Comparison of ENCODE assay signal across 20 cellular contexts in genomic region chr6:168871535-168872106, GRCh38.
A peak's percentile ranks its signal among the peaks of the same experiment; 100 is the strongest.
DNase-seq lines count a peak whose midpoint lies in the region; ATAC-seq, FAIRE-seq and TF ChIP-seq lines count a peak whose summit lies in the region.
"Had no signal": no experiment of that assay in that cellular context is flagged by ENCODE, and none has a peak within 500 bp of the region (broad histone marks: within the 10 kb centered on the region; RNA-seq: fewer than 3 reads in every experiment).

No MANE protein-coding gene starts in this region.

- H3K9me3 ChIP-seq in H1 (ENCODE audit: insufficient read depth in 2 of 2, low read depth in 1 of 2, low read length in 1 of 2) (no peaks in the 10 kb centered on the region), stomach (no peaks in the 10 kb centered on the region)
- H3K9me3 ChIP-seq: BE2C, Peyer's patch, SJCRH30 had no signal

- no peak overlapping the region for H2BK12ac ChIP-seq in H1 (ENCODE audit: low read depth, low read length)

- no peak overlapping the region for H2BK15ac ChIP-seq in H1 (ENCODE audit: low read length)

- no peak overlapping the region for H2BK5ac ChIP-seq in H1 (ENCODE audit: low read depth, low read length)

- no peak overlapping the region for H3K4me3 ChIP-seq in H1 (ENCODE audit: extremely low read depth in 1 of 4, insufficient read depth in 2 of 4, low read depth in 3 of 4, low read length in 4 of 4)
- peak overlapping the region in 2 of 4 donors; percentile 18 to 26 for H3K4me3 ChIP-seq in stomach
- H3K4me3 ChIP-seq: neural progenitor cell, Peyer's patch, SJCRH30 had no signal

- no peak overlapping the region for H3K4ac ChIP-seq in H1 (replicated peaks; ENCODE audit: insufficient read length, low read depth, low read length)

- H3K23ac ChIP-seq in H1 (ENCODE audit: insufficient read length): no peak overlapping the region

- TF ChIP-seq RAD21 in H1 (IDR thresholded peaks at IDR 0.05 in 1 of 2, conservative IDR thresholded peaks at IDR 0.05 in 1 of 2; ENCODE audit: low read depth in 2 of 2, low read length in 2 of 2): no peak

- peak overlapping the region; percentile 73 for H4K8ac ChIP-seq in H1 (ENCODE audit: extremely low read depth, insufficient read depth, low read length)

- FAIRE-seq in H1 (lab: Jason Lieb, UNC): no peak
- FAIRE-seq in D721Med (lab: Jason Lieb, UNC): no peak
- FAIRE-seq: A204.1, astrocyte had no signal

- no peaks in the 10 kb centered on the region; a peak in 1 of 7 replicates for H3K4me1 ChIP-seq in H1 (replicated peaks in 1 of 4; ENCODE audit: control insufficient read depth in 3 of 4, insufficient read depth in 4 of 4, low read length in 3 of 4)
- peaks cover 0 to 7% (median 0%) of the 10 kb centered on the region in 4 donors for H3K4me1 ChIP-seq in stomach
- H3K4me1 ChIP-seq: BE2C, neural progenitor cell, Peyer's patch, SJCRH30 had no signal

- H3K27me3 ChIP-seq in H1 (replicated peaks in 1 of 4; ENCODE audit: control insufficient read depth in 3 of 4, extremely low read depth in 1 of 4, insufficient read depth in 3 of 4, low read length in 3 of 4) (no peaks in the 10 kb centered on the region), stomach (no peaks in the 10 kb centered on the region)
- H3K27me3 ChIP-seq: BE2C, neural progenitor cell, Peyer's patch had no signal

- no peak for TF ChIP-seq EP300 in H1 (IDR thresholded peaks at IDR 0.05; ENCODE audit: borderline replicate concordance in 1 of 2, low read depth in 2 of 2, low read length in 2 of 2)
- TF ChIP-seq EP300 in stomach (IDR thresholded peaks at IDR 0.05): no peak

- no peak overlapping the region for H3K18ac ChIP-seq in H1 (ENCODE audit: extremely low read depth, low read length)

- POLR2A ChIA-PET in H1 (lab: Charles Lee; ENCODE audit: partially characterized antibody): interaction anchor here (0.6 kb wide), 1 partner anchor 1186 kb away, joined by 3 read pairs; no protein-coding TSS in a partner anchor

- no peaks in the 10 kb centered on the region for H4K20me1 ChIP-seq in H1 (replicated peaks in 1 of 2; ENCODE audit: control insufficient read depth in 1 of 2, insufficient read depth in 2 of 2, low read length in 2 of 2)

- H3K79me2 ChIP-seq in H1 (ENCODE audit: control insufficient read depth in 1 of 2, insufficient read depth in 2 of 2, low read length in 2 of 2): no peaks in the 10 kb centered on the region

- no peak overlapping the region for H2AFZ ChIP-seq in H1 (ENCODE audit: low read length)
- H2AFZ ChIP-seq: neural progenitor cell had no signal

- H4K5ac ChIP-seq in H1 (ENCODE audit: insufficient read length, low read depth, low read length): no peak overlapping the region

- no peak overlapping the region for H3K27ac ChIP-seq in H1 (ENCODE audit: low read depth, low read length)
- no peak overlapping the region for H3K27ac ChIP-seq in stomach
- H3K27ac ChIP-seq: neural progenitor cell, Peyer's patch, SJCRH30 had no signal

- CTCF ChIA-PET in H1 (lab: Charles Lee; ENCODE audit: partially characterized antibody): no interaction called here

- no peak overlapping the region for H2AK5ac ChIP-seq in H1 (ENCODE audit: low read depth, low read length)

- H3K79me1 ChIP-seq in H1 (ENCODE audit: low read depth, low read length): no peaks in the 10 kb centered on the region

- H3K4me2 ChIP-seq in H1 (ENCODE audit: insufficient read depth in 1 of 2, low read depth in 2 of 2, low read length in 2 of 2): no peak overlapping the region
- H3K4me2 ChIP-seq: neural progenitor cell had no signal

- H2BK20ac ChIP-seq in H1 (ENCODE audit: low read length): no peak overlapping the region

- H3K23me2 ChIP-seq in H1 (ENCODE audit: low read depth, low read length): no peaks in the 10 kb centered on the region

- H3K9ac ChIP-seq in H1 (replicated peaks in 1 of 4; ENCODE audit: extremely low read depth in 1 of 4, low read depth in 3 of 4, low read length in 3 of 4): no peak overlapping the region
- H3K9ac ChIP-seq: neural progenitor cell had no signal

- TF ChIP-seq CTCF in H1 (IDR thresholded peaks at IDR 0.05; ENCODE audit: control extremely low read depth in 1 of 3, insufficient read depth in 1 of 3, low read depth in 1 of 3, low read length in 3 of 3): no peak
- TF ChIP-seq CTCF in stomach (IDR thresholded peaks at IDR 0.05): no peak
- TF ChIP-seq CTCF in D721Med (IDR thresholded peaks at IDR 0.05; ENCODE audit: insufficient read depth, missing control alignments): no peak

- H4K91ac ChIP-seq in H1 (replicated peaks; ENCODE audit: insufficient read length, low read length): no peak overlapping the region

- no peak overlapping the region for H3K56ac ChIP-seq in H1 (replicated peaks; ENCODE audit: insufficient read length, low read depth, low read length)

- H3K36me3 ChIP-seq in H1 (ENCODE audit: control insufficient read depth in 2 of 4, insufficient read depth in 4 of 4, low read length in 3 of 4): no peaks in the 10 kb centered on the region
- H3K36me3 ChIP-seq in stomach: no peaks in the 10 kb centered on the region
- H3K36me3 ChIP-seq: BE2C, neural progenitor cell, Peyer's patch, SJCRH30 had no signal

- intact Hi-C loops in stomach (cut with DNase I; ENCODE audit: low total_unique reads): no loop called here

- no peak overlapping the region for H2BK120ac ChIP-seq in H1 (replicated peaks; ENCODE audit: low read depth, low read length)

- no peak for ATAC-seq in GM19395 (IDR thresholded peaks at IDR 0.05; ENCODE audit: unreplicated experiment)

- 86% methylated on average over 20 of the region's 20 CpGs; no CpG with 5 or more reads in 1 of the 2 experiments for WGBS in H1 (ENCODE audit: extremely low coverage in 1 of 2, insufficient coverage in 1 of 2, insufficient read length in 1 of 2, insufficient replicate concordance in 2 of 2, low coverage in 1 of 2, low lambda C conversion rate in 2 of 2, missing lambda C conversion rate in 1 of 2), 2 experiments
- 17 to 55% (median 30%) methylated on average over 13 to 20 of the region's 20 CpGs for WGBS in stomach, 5 donors

- no peak for TF ChIP-seq POLR2A in H1 (IDR thresholded peaks at IDR 0.05; ENCODE audit: control extremely low read depth in 1 of 2, low read depth in 2 of 2, low read length in 2 of 2)
- TF ChIP-seq POLR2A in stomach (IDR thresholded peaks at IDR 0.05): no peak

- DNase-seq in NCI-H2029 (lab: John Stamatoyannopoulos, UW) (peak; percentile 41), NCI-H2029 treated with DMSO at 0.1 percent for 48 hours (lab: John Stamatoyannopoulos, UW) (no peak), NCI-H146 treated with DMSO at 0.1 percent for 48 hours (lab: John Stamatoyannopoulos, UW; ENCODE audit: unreplicated experiment) (peak; percentile 89), H1 (ENCODE audit: low read depth in 1 of 2, low spot score in 2 of 2) (no peak), stomach (peak; percentile 44), T-helper 2 cell (no peak), D721Med (ENCODE audit: insufficient read length, low spot score) (no peak)
- DNase-seq: activated CD4-positive, alpha-beta T cell treated with anti-CD3 and anti-CD28 coated beads, Interleukin-2, amount 50 U/mL, for 48 hours; activated naive CD8-positive, alpha-beta T cell treated with anti-CD3 and anti-CD28 coated beads for 36 hours; BE2C; mammary epithelial cell; NCI-H1048; NCI-H446; Peyer's patch; SJCRH30; substantia nigra had no signal

- no peak overlapping the region for H3K14ac ChIP-seq in H1 (ENCODE audit: insufficient read length)

TF ChIP-seq in H1, 55 proteins besides CTCF, POLR2A, EP300 and RAD21:
- TF ChIP-seq JUND (IDR thresholded peaks at IDR 0.05; ENCODE audit: low read length): no peak

Comparison
In these comparisons a context has a peak if more than half of its experiments do, and no peak if none do; other contexts are left out.
1. DNase-seq: peak in NCI-H2029 (single experiment), NCI-H146 treated with DMSO at 0.1 percent for 48 hours (single experiment) and stomach (single experiment); none in NCI-H2029 treated with DMSO at 0.1 percent for 48 hours (single experiment), H1 (0 of 2), T-helper 2 cell (0 of 5) and D721Med (single experiment).